8 cellular contexts compared by ENCODE assay signal in the genomic region with DNA sequence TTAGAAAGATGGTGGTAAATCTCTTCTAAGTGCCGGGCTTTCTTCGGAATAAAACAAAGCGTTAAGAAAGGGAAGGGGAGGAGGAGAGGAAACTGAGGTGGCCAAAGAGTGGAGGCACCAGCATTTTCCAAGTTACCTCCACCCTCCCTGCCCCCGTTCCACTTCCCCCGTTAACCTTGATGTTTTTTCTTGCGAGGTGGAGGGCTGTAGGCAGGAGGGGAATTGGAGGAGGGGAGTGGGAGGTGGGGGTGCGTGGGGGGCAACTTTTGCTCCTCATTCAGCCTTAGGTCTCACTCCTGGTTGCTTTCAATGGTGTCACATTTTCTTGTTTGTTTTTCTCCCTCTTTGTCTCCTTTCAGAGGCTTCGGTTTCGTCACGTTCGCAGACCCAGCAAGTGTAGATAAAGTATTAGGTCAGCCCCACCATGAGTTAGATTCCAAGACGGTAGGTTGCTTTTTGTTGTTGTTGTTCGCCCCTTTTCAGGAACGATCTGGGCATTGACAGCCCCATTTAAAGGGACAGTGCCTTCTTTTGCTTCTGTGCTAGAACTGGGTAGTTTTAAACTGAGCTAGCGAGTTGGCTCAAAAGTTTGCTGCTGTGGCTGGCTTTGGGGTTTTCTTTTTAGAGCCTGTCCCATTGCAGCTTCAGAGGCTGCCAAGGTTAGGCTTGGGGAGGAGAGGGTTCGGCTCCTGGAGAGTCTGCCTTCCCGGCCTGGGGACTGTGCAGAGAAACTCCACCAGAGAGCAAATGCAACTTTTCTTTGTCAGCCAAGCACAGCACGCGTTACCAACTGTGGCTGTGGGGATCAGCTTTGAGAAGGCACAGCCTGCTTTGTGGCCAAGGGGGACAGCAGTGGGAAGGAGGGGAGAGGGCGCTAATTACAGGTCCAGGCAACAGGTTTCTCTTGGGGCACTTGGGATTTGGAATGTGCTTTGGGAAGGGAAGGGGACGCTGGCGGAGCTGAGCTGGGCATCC. TPM values are rescaled to one million over a fixed set of nuclear protein-coding genes. Genes with fewer than 3 reads are reported as not detected.
DNase-seq lines count a peak whose midpoint lies in the region; ATAC-seq and TF ChIP-seq lines count a peak whose summit lies in the region.

No MANE protein-coding gene starts in this region.

- H3K27ac ChIP-seq in coronary artery = peak overlapping the region; percentile 2 to 20

- no peak for DNase-seq in GM12865 (ENCODE audit: low read depth)
- peak; percentile 56 for DNase-seq in NCI-H2171 treated with DMSO at 0.1 percent for 48 hours (lab: John Stamatoyannopoulos, UW)
- no peak for DNase-seq in coronary artery (ENCODE audit: low spot score)
- peak; percentile 64 for DNase-seq in myocyte (ENCODE audit: low read depth)
- DNase-seq in central memory CD4-positive, alpha-beta T cell = no peak

- peak overlapping the region; percentile 87 for H3K4me3 ChIP-seq in GM12865 (ENCODE audit: low read depth, low read length)
- peak overlapping the region; percentile 96 for H3K4me3 ChIP-seq in coronary artery

- no peak for ATAC-seq in GM19351 (IDR thresholded peaks at IDR 0.05; ENCODE audit: unreplicated experiment)
- no peak for ATAC-seq in HG03342 (IDR thresholded peaks at IDR 0.05; ENCODE audit: unreplicated experiment)
- ATAC-seq in HG02981 (IDR thresholded peaks at IDR 0.05; ENCODE audit: unreplicated experiment) = no peak

- TF ChIP-seq CTCF in GM12865 (IDR thresholded peaks at IDR 0.05; ENCODE audit: insufficient read depth, low read depth, low read length, missing control alignments) = no peak
- TF ChIP-seq CTCF in coronary artery (IDR thresholded peaks at IDR 0.05) = no peak

RNA-seq across cellular contexts. Expression of gene MSI2, which starts 1.9 kb away (rescaled TPM):
- 115 and 126 TPM in 2 replicates for total RNA-seq in myocyte
- polyA plus RNA-seq in myocyte (2012) = 95.2 TPM

Comparison
In these comparisons a context has a peak if more than half of its experiments do, and no peak if none do; other contexts are left out.
1. DNase-seq: peak in NCI-H2171 treated with DMSO at 0.1 percent for 48 hours (single experiment) and myocyte (single experiment); none in GM12865 (single experiment), coronary artery (single experiment) and central memory CD4-positive, alpha-beta T cell (single experiment).